In the genomic region with DNA sequence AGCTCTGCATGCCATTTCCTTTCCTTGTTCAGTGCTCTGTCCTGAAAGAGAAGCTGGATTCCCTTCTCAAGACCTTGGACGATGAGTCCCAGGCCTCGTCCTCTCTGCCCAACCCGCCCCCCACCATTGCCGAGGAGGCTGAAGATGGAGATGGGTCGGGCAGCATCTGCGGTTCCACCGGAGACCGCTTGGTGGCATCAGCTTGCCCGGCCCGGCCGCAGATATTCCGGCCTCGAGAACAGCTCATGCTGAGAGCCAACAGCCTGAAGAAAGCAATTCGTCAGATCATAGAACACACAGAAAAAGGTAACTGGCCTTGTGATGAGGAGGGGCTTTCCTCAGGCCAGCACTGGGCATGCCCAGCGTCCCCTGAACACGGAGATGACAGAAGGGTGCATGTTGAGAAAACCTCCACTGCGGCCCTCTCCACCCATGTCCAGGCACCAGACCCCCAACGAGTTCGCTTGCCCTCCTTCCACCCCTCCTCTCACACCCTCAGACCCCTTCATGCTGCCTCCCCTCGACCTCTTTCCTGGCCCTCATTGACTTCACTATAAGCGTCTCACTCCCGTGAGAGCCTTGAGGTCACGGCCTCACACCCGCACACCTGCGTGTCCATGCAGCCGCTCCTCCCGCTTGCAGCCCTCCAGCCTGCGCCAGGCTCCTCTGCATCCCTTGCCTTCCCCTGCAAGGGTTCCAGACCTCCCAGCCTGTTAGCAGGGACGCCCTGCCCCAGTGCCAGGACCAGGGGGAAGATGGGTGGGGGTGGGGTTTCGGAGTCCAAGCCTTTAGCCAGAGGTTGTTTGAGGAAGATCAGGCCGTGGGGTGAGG, we compare ENCODE assay signal across 10 cellular contexts.
DNase-seq lines count a peak whose midpoint lies in the region; ATAC-seq and TF ChIP-seq lines count a peak whose summit lies in the region.
"Had no signal": no experiment of that assay in that cellular context is flagged by ENCODE, and none has a peak within 500 bp of the region (broad histone marks: within the 10 kb centered on the region; RNA-seq: fewer than 3 reads in every experiment).

No MANE protein-coding gene starts in this region.

- H3K36me3 ChIP-seq in brain microvascular endothelial cell (replicated peaks) (peaks cover 2% of the 10 kb centered on the region), thyroid gland (peaks cover 42 to 66% of the 10 kb centered on the region in 2 donors)

- no peak overlapping the region for H3K4me3 Mint-ChIP-seq in activated T-cell treated with anti-CD3 and anti-CD28 coated beads, Interleukin-2, amount 50 U/mL, for 24 hours
- H3K4me3 Mint-ChIP-seq: CD4-positive, alpha-beta T cell; stimulated activated naive CD8-positive, alpha-beta T cell treated with anti-CD3 and anti-CD28 coated beads, Interleukin-15, Interleukin-2, amounts not matched to agents 100 ng/mL and 50 ng/mL, for 24 hours had no signal

- H3K36me3 Mint-ChIP-seq in activated T-cell treated with anti-CD3 and anti-CD28 coated beads, Interleukin-2, amount 50 U/mL, for 24 hours (ENCODE audit: low read depth): peaks cover 94% of the 10 kb centered on the region

- no peaks in the 10 kb centered on the region for H3K4me1 ChIP-seq in thyroid gland

- no peak for ATAC-seq in HG02759 (IDR thresholded peaks at IDR 0.05; ENCODE audit: unreplicated experiment)

- H3K27ac ChIP-seq in brain microvascular endothelial cell: no peak overlapping the region
- no peak overlapping the region for H3K27ac ChIP-seq in thyroid gland

- H3K9me3 ChIP-seq in thyroid gland: no peaks in the 10 kb centered on the region

- no peaks in the 10 kb centered on the region for H3K4me1 Mint-ChIP-seq in activated T-cell treated with anti-CD3 and anti-CD28 coated beads, Interleukin-2, amount 50 U/mL, for 24 hours (ENCODE audit: low read depth)

- H3K27me3 ChIP-seq in brain microvascular endothelial cell (replicated peaks): no peaks in the 10 kb centered on the region
- no peaks in the 10 kb centered on the region for H3K27me3 ChIP-seq in thyroid gland

- DNase-seq in activated T-cell treated with anti-CD3 and anti-CD28 coated beads, Interleukin-2, amount 50 U/mL, for 24 hours: no peak
- DNase-seq in activated T-cell treated with anti-CD3 and anti-CD28 coated beads, Interleukin-2, amount 50 U/mL, for 48 hours: no peak
- DNase-seq in brain microvascular endothelial cell: peak; percentile 62
- DNase-seq in inferior parietal cortex (ENCODE audit: extremely low spot score): peak; percentile 34
- DNase-seq in thyroid gland: peak; percentile 31 to 49
- DNase-seq in SIG-M5 (lab: John Stamatoyannopoulos, UW): no peak
- DNase-seq in effector CD8-positive, alpha-beta T cell (lab: John Stamatoyannopoulos, UW): no peak

- TF ChIP-seq CTCF in brain microvascular endothelial cell (IDR thresholded peaks at IDR 0.05; ENCODE audit: low read depth, low read length, missing control alignments) (peak; percentile 89), thyroid gland (IDR thresholded peaks at IDR 0.05) (peak in 4 of 6 experiments; percentile 41 to 68 (median 60))

- no peaks in the 10 kb centered on the region for H3K27me3 Mint-ChIP-seq in activated T-cell treated with anti-CD3 and anti-CD28 coated beads, Interleukin-2, amount 50 U/mL, for 24 hours
- H3K27me3 Mint-ChIP-seq: CD4-positive, alpha-beta T cell; stimulated activated naive CD8-positive, alpha-beta T cell treated with anti-CD3 and anti-CD28 coated beads, Interleukin-15, Interleukin-2, amounts not matched to agents 100 ng/mL and 50 ng/mL, for 24 hours had no signal

- H3K9me3 Mint-ChIP-seq in activated T-cell treated with anti-CD3 and anti-CD28 coated beads, Interleukin-2, amount 50 U/mL, for 24 hours: no peaks in the 10 kb centered on the region
- H3K9me3 Mint-ChIP-seq: CD4-positive, alpha-beta T cell; stimulated activated naive CD8-positive, alpha-beta T cell treated with anti-CD3 and anti-CD28 coated beads, Interleukin-15, Interleukin-2, amounts not matched to agents 100 ng/mL and 50 ng/mL, for 24 hours had no signal

- H3K4me3 ChIP-seq in brain microvascular endothelial cell (ENCODE audit: low read depth, low read length) (no peak overlapping the region), thyroid gland (replicated peaks in 1 of 3) (no peak overlapping the region)

- intact Hi-C loops in thyroid gland (cut with DNase I): loop anchor here (10.0 kb wide), 1 partner anchor 174 kb away; no protein-coding TSS in a partner anchor

- in situ Hi-C loops in brain microvascular endothelial cell (cut with HindIII; ENCODE audit: low pct_ligation_motif_present, low sequenced_read_pairs): no loop called here

- WGBS in thyroid gland, 2 donors: 69 to 74% methylated on average over 29 to 31 of the region's 31 CpGs

- peak overlapping the region; percentile 55 for H3K27ac Mint-ChIP-seq in activated T-cell treated with anti-CD3 and anti-CD28 coated beads, Interleukin-2, amount 50 U/mL, for 24 hours
- H3K27ac Mint-ChIP-seq: CD4-positive, alpha-beta T cell; stimulated activated naive CD8-positive, alpha-beta T cell treated with anti-CD3 and anti-CD28 coated beads, Interleukin-15, Interleukin-2, amounts not matched to agents 100 ng/mL and 50 ng/mL, for 24 hours had no signal

- no peak for TF ChIP-seq POLR2A in thyroid gland (IDR thresholded peaks at IDR 0.05)

Comparison
In these comparisons a context has a peak if more than half of its experiments do, and no peak if none do; other contexts are left out.
1. DNase-seq: peak in brain microvascular endothelial cell (single experiment), inferior parietal cortex (single experiment) and thyroid gland (2 of 2); none in activated T-cell treated with anti-CD3 and anti-CD28 coated beads, Interleukin-2, amount 50 U/mL, for 24 hours (single experiment), activated T-cell treated with anti-CD3 and anti-CD28 coated beads, Interleukin-2, amount 50 U/mL, for 48 hours (0 of 2), SIG-M5 (single experiment) and effector CD8-positive, alpha-beta T cell (single experiment).